8 cellular contexts compared by ENCODE assay signal in the genomic region with DNA sequence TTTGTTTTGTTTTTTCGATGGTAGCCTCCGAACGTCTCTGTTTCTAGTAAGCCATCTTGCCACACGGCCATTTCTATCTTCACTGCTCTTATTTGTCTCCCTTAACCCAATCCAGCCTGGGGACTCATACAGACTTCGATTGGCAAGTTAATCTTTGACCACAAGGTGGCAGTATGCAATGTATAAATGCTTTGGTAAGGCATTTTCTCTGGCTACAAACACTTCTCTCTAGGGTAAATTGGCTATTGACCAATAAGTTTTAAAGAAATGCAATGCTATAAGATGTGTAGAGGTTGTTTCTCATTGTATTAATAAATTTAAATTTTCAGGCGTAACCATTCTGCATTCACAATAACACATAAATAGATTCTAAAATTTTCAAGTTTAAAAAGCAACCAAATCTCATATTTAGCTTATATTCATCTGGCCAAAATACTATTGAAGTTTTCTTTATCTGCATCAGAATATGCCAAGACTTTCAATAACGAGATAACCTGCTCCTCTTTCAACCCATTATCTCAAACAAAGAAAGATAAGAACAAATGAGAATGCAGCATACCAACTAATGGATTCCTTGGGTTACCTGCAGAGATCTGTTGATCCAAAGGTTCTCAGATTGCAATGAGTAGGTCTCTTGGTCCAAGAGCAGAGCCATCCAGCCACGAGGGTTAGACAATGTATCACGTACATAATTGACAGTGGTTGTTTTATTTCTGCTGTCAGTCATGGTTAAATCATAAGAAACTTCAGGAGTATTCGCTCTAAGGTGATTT.
DNase-seq lines count a peak whose midpoint lies in the region; ATAC-seq, FAIRE-seq and TF ChIP-seq lines count a peak whose summit lies in the region.

No MANE protein-coding gene starts in this region.

- H3K9ac ChIP-seq in GM12878 (ENCODE audit: control insufficient read depth, insufficient read depth, low read length): no peak overlapping the region

- no peak overlapping the region for H2AFZ ChIP-seq in GM12878 (ENCODE audit: control insufficient read depth, low read depth, low read length)

- H4K20me1 ChIP-seq in GM12878 (ENCODE audit: control insufficient read depth, insufficient read depth): no peaks in the 10 kb centered on the region

- H3K4me3 Mint-ChIP-seq in CD4-positive, alpha-beta T cell: no peak overlapping the region

- H3K36me3 ChIP-seq in GM12878 (ENCODE audit: control insufficient read depth in 2 of 2, insufficient read depth in 2 of 2, low read length in 1 of 2): no peaks in the 10 kb centered on the region

- peak; percentile 93 for TF ChIP-seq RAD21 in GM12878 (IDR thresholded peaks at IDR 0.05; ENCODE audit: insufficient read depth, low read depth, low read length)

- POLR2A ChIA-PET in CD4-positive, alpha-beta T cell (lab: Charles Lee): no interaction called here
- POLR2A ChIA-PET in GM12878 (lab: Charles Lee): no interaction called here

- TF ChIP-seq CTCF in CD4-positive, alpha-beta T cell (IDR thresholded peaks at IDR 0.05): peak; percentile 57
- TF ChIP-seq CTCF in GM13977 (IDR thresholded peaks at IDR 0.05; ENCODE audit: extremely low read depth, insufficient read depth, missing control alignments) (peak; percentile 75), GM12878 (IDR thresholded peaks at IDR 0.05 in 2 of 3, conservative IDR thresholded peaks at IDR 0.05 in 1 of 3; ENCODE audit: control insufficient read depth in 2 of 3, extremely low read depth in 1 of 3, insufficient read depth in 1 of 3, low read depth in 3 of 3, low read length in 3 of 3) (peak; percentile 59 to 67 (median 61))

- H3K4me1 Mint-ChIP-seq in CD4-positive, alpha-beta T cell (ENCODE audit: low read depth): no peaks in the 10 kb centered on the region

- no peak for DNase-seq in CD4-positive, alpha-beta T cell
- DNase-seq in GM13977 (ENCODE audit: low spot score) (peak; percentile 61), NCI-H69 (lab: John Stamatoyannopoulos, UW) (peak; percentile 91), GM12878 (ENCODE audit: low read depth, low spot score) (peak; percentile 11), left kidney (ENCODE audit: low read depth, low spot score) (peak; percentile 86), mesenteric fat pad (ENCODE audit: low spot score) (no peak)

- RAD21 ChIA-PET in GM12878 (lab: Charles Lee; ENCODE audit: unreplicated experiment): interaction anchor here (0.7 to 3.1 kb wide), 9 partner anchors 13 to 194 kb away, joined by 3 to 37 read pairs (median 5); no protein-coding TSS in a partner anchor

- TF ChIP-seq POLR2A in GM12878 (IDR thresholded peaks at IDR 0.05; ENCODE audit: low read depth, low read length): no peak

- 11% methylated on average over 10 of the region's 10 CpGs for WGBS in GM12878 (ENCODE audit: insufficient coverage, insufficient replicate concordance, low lambda C conversion rate, missing lambda C conversion rate)

- intact Hi-C loops in CD4-positive, alpha-beta T cell (cut with DNase I, micrococcal nuclease): loop anchor here (2.0 to 5.0 kb wide), 3 partner anchors 165 to 807 kb away; no protein-coding TSS in a partner anchor
- intact Hi-C loops in GM12878 (cut with micrococcal nuclease; ENCODE audit: unreplicated experiment): loop anchor here (1.0 to 10.0 kb wide), 4 partner anchors 79 to 291 kb away; no protein-coding TSS in a partner anchor

- H3K9me3 ChIP-seq in CD4-positive, alpha-beta T cell (ENCODE audit: control insufficient read depth, low read length): no peaks in the 10 kb centered on the region
- H3K9me3 ChIP-seq in GM12878 (replicated peaks; ENCODE audit: control insufficient read depth, insufficient read depth, low read length): no peaks in the 10 kb centered on the region

- no peak overlapping the region for H3K27ac Mint-ChIP-seq in CD4-positive, alpha-beta T cell

- TF ChIP-seq EP300 in GM12878 (IDR thresholded peaks at IDR 0.05; ENCODE audit: borderline replicate concordance in 1 of 2, control insufficient read depth in 1 of 2, low read depth in 2 of 2, low read length in 2 of 2): no peak

- H3K4me1 ChIP-seq in GM12878 (ENCODE audit: control insufficient read depth, insufficient read depth, low read length): no peaks in the 10 kb centered on the region

- H3K4me2 ChIP-seq in GM12878 (ENCODE audit: control insufficient read depth, insufficient read depth): no peak overlapping the region

- CTCF ChIA-PET in CD4-positive, alpha-beta T cell (lab: Charles Lee): no interaction called here
- CTCF ChIA-PET in GM12878 (lab: Yijun Ruan, JAX): interaction anchor here (0.6 to 4.3 kb wide), 18 partner anchors 10 to 194 kb away, joined by 3 to 73 read pairs (median 3); no protein-coding TSS in a partner anchor

- H3K79me2 ChIP-seq in GM12878 (ENCODE audit: control insufficient read depth, insufficient read depth, low read length): no peaks in the 10 kb centered on the region

- no peaks in the 10 kb centered on the region for H3K36me3 Mint-ChIP-seq in CD4-positive, alpha-beta T cell (ENCODE audit: low read depth)

- no TSS peak for BruUV-seq in GM12878 (replicated peaks; lab: Mats Ljungman, UMichigan)

- H3K27ac ChIP-seq in CD4-positive, alpha-beta T cell (ENCODE audit: low read depth, low read length): no peak overlapping the region
- H3K27ac ChIP-seq in GM12878 (ENCODE audit: control insufficient read depth, insufficient read depth): no peak overlapping the region

- SMC1A ChIA-PET in GM12878 (lab: Charles Lee; ENCODE audit: uncharacterized antibody, unreplicated experiment): interaction anchor here (0.6 to 6.7 kb wide), 17 partner anchors 9 to 166 kb away, joined by 3 to 83 read pairs (median 5); no protein-coding TSS in a partner anchor

- no peak overlapping the region for H3K4me3 ChIP-seq in GM12878

- H3K9me3 Mint-ChIP-seq in CD4-positive, alpha-beta T cell: no peaks in the 10 kb centered on the region

- peak; percentile 52 for FAIRE-seq in GM12878 (lab: Jason Lieb, UNC)

- no peaks in the 10 kb centered on the region for H3K27me3 ChIP-seq in CD4-positive, alpha-beta T cell (ENCODE audit: control insufficient read depth, insufficient read depth, low read length)
- H3K27me3 ChIP-seq in GM12878 (replicated peaks in 1 of 2; ENCODE audit: control insufficient read depth in 2 of 2, insufficient read depth in 2 of 2, low read length in 1 of 2): no peaks in the 10 kb centered on the region

- in situ Hi-C loops in GM13977 (cut with MboI; ENCODE audit: low pct_unique_long_range_greater_than_20kb, low sequenced_read_pairs, unreplicated experiment) (loop anchor here (10.0 kb wide), 1 partner anchor 109 kb away; no protein-coding TSS in a partner anchor), GM12878 (cut with MboI) (loop anchor here (5.0 to 10.0 kb wide), 3 partner anchors 107 to 379 kb away; no protein-coding TSS in a partner anchor)

- peaks cover 14% of the 10 kb centered on the region for H3K27me3 Mint-ChIP-seq in CD4-positive, alpha-beta T cell

- ATAC-seq in CD4-positive, alpha-beta T cell (ENCODE audit: poor library complexity): no peak
- peak; percentile 80 for ATAC-seq in HG03175 (IDR thresholded peaks at IDR 0.05; ENCODE audit: unreplicated experiment)
- ATAC-seq in GM12878: peak; percentile 96
- no peak for ATAC-seq in GM19467 (IDR thresholded peaks at IDR 0.05; ENCODE audit: unreplicated experiment)

TF ChIP-seq in GM12878, 131 proteins besides CTCF, POLR2A, EP300 and RAD21:
- peak; percentile 84 for TF ChIP-seq SMC3 (IDR thresholded peaks at IDR 0.05; ENCODE audit: borderline replicate concordance, low read length)
- peak; percentile 66 for TF ChIP-seq YY1 (IDR thresholded peaks at IDR 0.05; ENCODE audit: low read depth, low read length)
- TF ChIP-seq EED (IDR thresholded peaks at IDR 0.05; ENCODE audit: low read depth): no peak

Comparison
In these comparisons a context has a peak if more than half of its experiments do, and no peak if none do; other contexts are left out.
1. ATAC-seq: peak in HG03175 (single experiment) and GM12878 (single experiment); none in CD4-positive, alpha-beta T cell (single experiment) and GM19467 (single experiment).
2. DNase-seq: peak in GM13977 (single experiment), NCI-H69 (single experiment), GM12878 (single experiment) and left kidney (single experiment); none in CD4-positive, alpha-beta T cell (0 of 10) and mesenteric fat pad (single experiment).
3. Peak in every context shown above with its lines, with median percentiles within 50 percentile points of each other: CTCF ChIP-seq.